Comparison of ENCODE assay signal across 1 cellular context in genomic region chr4:113825272-113825671, GRCh38.
TF ChIP-seq lines count a peak whose summit lies in the region.

No MANE protein-coding gene starts in this region.

TF ChIP-seq in IMR-90, 13 proteins besides CTCF, POLR2A, EP300 and RAD21 (continued from another document):
- TF ChIP-seq BHLHE40 (IDR thresholded peaks at IDR 0.05; ENCODE audit: low read depth, low read length) (no peak), RFX5 (IDR thresholded peaks at IDR 0.05; ENCODE audit: low read depth, low read length) (no peak), MXI1 (IDR thresholded peaks at IDR 0.05; ENCODE audit: borderline replicate concordance, low read depth, low read length) (no peak)
